ENCODE assay signal across 1 cellular context in the genomic region with DNA sequence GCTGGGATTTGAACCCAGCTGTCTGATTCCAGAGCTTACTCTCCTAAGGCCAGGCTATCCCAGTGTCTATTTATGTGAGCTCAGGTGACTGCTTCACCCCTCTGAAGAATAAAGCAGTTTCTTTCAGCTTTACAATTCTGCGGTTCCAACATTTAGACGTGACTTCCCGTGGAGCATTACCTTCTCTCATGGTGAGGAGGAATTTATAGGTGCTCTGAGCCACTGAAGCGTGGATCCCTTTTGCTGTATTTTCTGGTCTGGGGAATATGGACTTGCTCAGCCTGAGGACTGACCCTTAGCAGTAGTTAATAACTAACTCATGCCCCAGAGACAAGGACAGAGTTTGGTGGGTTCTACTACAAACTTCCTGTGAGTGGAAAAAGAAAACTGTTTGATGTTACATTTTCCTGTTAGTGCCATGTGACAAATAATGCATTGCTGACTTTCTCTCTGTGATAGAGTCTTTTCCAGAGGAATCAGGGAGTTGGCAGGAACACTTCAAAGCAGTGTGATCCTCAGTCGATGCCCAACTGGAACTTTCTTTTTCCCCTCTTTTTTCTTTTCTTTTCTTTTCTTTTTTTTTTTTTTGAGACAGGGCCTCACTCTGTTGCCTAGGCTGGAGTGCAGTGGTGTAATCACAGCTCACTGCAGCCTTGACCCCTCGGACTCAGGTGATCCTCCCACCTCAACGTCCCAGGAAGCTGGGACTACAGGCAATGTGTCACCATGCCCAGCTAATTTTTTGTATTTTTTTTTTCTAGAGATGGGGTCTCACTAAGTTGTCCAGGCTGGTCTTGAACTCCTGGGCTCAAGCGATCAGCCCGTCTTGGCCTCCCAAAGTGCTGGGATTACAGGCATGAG.
TF ChIP-seq lines count a peak whose summit lies in the region.

No MANE protein-coding gene starts in this region.

TF ChIP-seq in HepG2, 621 proteins besides CTCF, POLR2A, EP300 and RAD21 (continued from another document and continues in another):
- TF ChIP-seq, protein P1, sequence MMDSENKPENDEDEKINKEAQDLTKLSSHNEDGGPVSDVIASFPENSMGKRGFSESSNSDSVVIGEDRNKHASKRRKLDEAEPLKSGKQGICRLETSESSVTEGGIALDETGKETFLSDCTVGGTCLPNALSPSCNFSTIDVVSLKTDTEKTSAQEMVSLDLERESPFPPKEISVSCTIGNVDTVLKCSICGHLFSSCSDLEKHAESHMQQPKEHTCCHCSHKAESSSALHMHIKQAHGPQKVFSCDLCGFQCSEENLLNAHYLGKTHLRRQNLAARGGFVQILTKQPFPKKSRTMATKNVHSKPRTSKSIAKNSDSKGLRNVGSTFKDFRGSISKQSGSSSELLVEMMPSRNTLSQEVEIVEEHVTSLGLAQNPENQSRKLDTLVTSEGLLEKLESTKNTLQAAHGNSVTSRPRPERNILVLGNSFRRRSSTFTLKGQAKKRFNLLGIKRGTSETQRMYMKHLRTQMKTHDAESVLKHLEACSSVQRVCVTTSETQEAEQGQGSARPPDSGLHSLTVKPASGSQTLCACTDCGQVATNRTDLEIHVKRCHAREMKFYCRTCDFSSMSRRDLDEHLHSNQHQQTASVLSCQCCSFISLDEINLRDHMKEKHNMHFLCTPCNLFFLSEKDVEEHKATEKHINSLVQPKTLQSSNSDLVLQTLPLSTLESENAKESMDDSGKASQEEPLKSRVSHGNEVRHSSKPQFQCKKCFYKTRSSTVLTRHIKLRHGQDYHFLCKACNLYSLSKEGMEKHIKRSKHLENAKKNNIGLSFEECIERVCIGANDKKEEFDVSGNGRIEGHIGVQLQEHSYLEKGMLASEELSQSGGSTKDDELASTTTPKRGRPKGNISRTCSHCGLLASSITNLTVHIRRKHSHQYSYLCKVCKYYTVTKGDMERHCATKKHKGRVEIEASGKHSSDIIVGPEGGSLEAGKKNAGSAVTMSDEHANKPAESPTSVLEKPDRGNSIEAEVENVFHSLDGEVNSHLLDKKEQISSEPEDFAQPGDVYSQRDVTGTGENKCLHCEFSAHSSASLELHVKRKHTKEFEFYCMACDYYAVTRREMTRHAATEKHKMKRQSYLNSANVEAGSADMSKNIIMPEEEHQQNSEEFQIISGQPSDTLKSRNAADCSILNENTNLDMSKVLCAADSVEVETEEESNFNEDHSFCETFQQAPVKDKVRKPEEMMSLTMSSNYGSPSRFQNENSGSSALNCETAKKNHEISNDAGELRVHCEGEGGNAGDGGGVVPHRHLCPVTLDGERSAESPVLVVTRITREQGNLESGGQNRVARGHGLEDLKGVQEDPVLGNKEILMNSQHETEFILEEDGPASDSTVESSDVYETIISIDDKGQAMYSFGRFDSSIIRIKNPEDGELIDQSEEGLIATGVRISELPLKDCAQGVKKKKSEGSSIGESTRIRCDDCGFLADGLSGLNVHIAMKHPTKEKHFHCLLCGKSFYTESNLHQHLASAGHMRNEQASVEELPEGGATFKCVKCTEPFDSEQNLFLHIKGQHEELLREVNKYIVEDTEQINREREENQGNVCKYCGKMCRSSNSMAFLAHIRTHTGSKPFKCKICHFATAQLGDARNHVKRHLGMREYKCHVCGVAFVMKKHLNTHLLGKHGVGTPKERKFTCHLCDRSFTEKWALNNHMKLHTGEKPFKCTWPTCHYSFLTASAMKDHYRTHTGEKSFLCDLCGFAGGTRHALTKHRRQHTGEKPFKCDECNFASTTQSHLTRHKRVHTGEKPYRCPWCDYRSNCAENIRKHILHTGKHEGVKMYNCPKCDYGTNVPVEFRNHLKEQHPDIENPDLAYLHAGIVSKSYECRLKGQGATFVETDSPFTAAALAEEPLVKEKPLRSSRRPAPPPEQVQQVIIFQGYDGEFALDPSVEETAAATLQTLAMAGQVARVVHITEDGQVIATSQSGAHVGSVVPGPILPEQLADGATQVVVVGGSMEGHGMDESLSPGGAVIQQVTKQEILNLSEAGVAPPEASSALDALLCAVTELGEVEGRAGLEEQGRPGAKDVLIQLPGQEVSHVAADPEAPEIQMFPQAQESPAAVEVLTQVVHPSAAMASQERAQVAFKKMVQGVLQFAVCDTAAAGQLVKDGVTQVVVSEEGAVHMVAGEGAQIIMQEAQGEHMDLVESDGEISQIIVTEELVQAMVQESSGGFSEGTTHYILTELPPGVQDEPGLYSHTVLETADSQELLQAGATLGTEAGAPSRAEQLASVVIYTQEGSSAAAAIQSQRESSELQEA (CRISPR knock-in tag; IDR thresholded peaks at IDR 0.05; ENCODE audit: not compliant biosample characterization) = no peak
- TF ChIP-seq, protein P2, sequence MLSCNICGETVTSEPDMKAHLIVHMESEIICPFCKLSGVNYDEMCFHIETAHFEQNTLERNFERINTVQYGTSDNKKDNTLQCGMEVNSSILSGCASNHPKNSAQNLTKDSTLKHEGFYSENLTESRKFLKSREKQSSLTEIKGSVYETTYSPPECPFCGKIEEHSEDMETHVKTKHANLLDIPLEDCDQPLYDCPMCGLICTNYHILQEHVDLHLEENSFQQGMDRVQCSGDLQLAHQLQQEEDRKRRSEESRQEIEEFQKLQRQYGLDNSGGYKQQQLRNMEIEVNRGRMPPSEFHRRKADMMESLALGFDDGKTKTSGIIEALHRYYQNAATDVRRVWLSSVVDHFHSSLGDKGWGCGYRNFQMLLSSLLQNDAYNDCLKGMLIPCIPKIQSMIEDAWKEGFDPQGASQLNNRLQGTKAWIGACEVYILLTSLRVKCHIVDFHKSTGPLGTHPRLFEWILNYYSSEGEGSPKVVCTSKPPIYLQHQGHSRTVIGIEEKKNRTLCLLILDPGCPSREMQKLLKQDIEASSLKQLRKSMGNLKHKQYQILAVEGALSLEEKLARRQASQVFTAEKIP (CRISPR knock-in tag; IDR thresholded peaks at IDR 0.05; ENCODE audit: borderline replicate concordance) = no peak
- TF ChIP-seq ZXDC (CRISPR knock-in tag; IDR thresholded peaks at IDR 0.05) = 0 out of 2 replicates have a peak, but pooled peaks have one; percentile 51
- peak; percentile 92 for TF ChIP-seq MED1 (CRISPR knock-in tag; IDR thresholded peaks at IDR 0.05)
- TF ChIP-seq, protein P3, sequence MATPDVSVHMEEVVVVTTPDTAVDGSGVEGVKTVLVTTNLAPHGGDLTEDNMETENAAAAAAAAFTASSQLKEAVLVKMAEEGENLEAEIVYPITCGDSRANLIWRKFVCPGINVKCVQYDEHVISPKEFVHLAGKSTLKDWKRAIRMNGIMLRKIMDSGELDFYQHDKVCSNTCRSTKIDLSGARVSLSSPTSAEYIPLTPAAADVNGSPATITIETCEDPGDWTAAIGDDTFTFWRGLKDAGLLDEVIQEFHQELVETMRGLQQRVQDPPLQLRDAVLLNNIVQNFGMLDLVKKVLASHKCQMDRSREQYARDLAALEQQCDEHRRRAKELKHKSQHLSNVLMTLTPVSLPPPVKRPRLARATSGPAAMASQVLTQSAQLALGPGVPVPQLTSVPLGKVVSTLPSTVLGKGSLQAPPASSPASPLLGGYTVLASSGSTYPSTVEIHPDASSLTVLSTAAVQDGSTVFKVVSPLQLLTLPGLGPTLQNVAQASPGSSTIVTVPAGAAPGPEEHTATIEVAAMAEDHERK (CRISPR knock-in tag; IDR thresholded peaks at IDR 0.05; ENCODE audit: low read depth) = 0 out of 2 replicates have a peak, but pooled peaks have one; percentile 7
- TF ChIP-seq ZNF136 (CRISPR knock-in tag; IDR thresholded peaks at IDR 0.05; ENCODE audit: low read depth) = 0 out of 2 replicates have a peak, but pooled peaks have one; percentile 69
- no peak for TF ChIP-seq AKNA (CRISPR knock-in tag; IDR thresholded peaks at IDR 0.05; ENCODE audit: borderline replicate concordance)
- TF ChIP-seq RCOR2 (CRISPR knock-in tag; IDR thresholded peaks at IDR 0.05) = peak; percentile 97
- TF ChIP-seq ZNF558 (CRISPR knock-in tag; IDR thresholded peaks at IDR 0.05; ENCODE audit: borderline replicate concordance) = no peak; the same call in 1 of the 2 replicates
- TF ChIP-seq ZSCAN30 (CRISPR knock-in tag; IDR thresholded peaks at IDR 0.05) = peak; percentile 81; the same call in 1 of the 2 replicates
- TF ChIP-seq ELF3 (CRISPR knock-in tag; IDR thresholded peaks at IDR 0.05) = peak; percentile 95
- TF ChIP-seq NFIC (IDR thresholded peaks at IDR 0.05; ENCODE audit: low read length) = peak; percentile 84
- peak; percentile 61 for TF ChIP-seq ZNF670 (CRISPR knock-in tag; IDR thresholded peaks at IDR 0.05; ENCODE audit: borderline replicate concordance)
- peak; percentile 29; the same call in 1 of the 2 replicates for TF ChIP-seq ZNF800 (CRISPR knock-in tag; IDR thresholded peaks at IDR 0.05)
- peak; percentile 59; the same call in 1 of the 2 replicates for TF ChIP-seq ZNF891 (CRISPR knock-in tag; IDR thresholded peaks at IDR 0.05)
- TF ChIP-seq ZNF207 (IDR thresholded peaks at IDR 0.05; ENCODE audit: borderline replicate concordance) = no peak
- peak; percentile 68; the same call in 1 of the 2 replicates for TF ChIP-seq ZSCAN31 (CRISPR knock-in tag; IDR thresholded peaks at IDR 0.05; ENCODE audit: low read depth)
- TF ChIP-seq NR2F6 (IDR thresholded peaks at IDR 0.05) = peak; percentile 90
- peak; percentile 93 for TF ChIP-seq NR2F6 (CRISPR knock-in tag; IDR thresholded peaks at IDR 0.05)
- peak; percentile 82 for TF ChIP-seq PPARG (CRISPR knock-in tag; conservative IDR thresholded peaks at IDR 0.05)
- peak; percentile 94 for TF ChIP-seq RXRA (CRISPR knock-in tag; IDR thresholded peaks at IDR 0.05)
- TF ChIP-seq ZNF468 (CRISPR knock-in tag; IDR thresholded peaks at IDR 0.05) = no peak
- peak; percentile 76; the same call in 1 of the 2 replicates for TF ChIP-seq ZNF557 (CRISPR knock-in tag; IDR thresholded peaks at IDR 0.05)
- TF ChIP-seq SRSF4 (IDR thresholded peaks at IDR 0.05; ENCODE audit: low read depth, low read length, poor library complexity, severe bottlenecking) = no peak
- peak; percentile 96 for TF ChIP-seq NCOR1 (IDR thresholded peaks at IDR 0.05; ENCODE audit: borderline replicate concordance, low read length)
- TF ChIP-seq ZBTB21 (CRISPR knock-in tag; IDR thresholded peaks at IDR 0.05) = no peak
- peak; percentile 69 for TF ChIP-seq IKZF5 (CRISPR knock-in tag; IDR thresholded peaks at IDR 0.05)
- no peak for TF ChIP-seq DNMT1 (CRISPR knock-in tag; IDR thresholded peaks at IDR 0.05)
